8 cellular contexts compared by ENCODE assay signal in the genomic region with DNA sequence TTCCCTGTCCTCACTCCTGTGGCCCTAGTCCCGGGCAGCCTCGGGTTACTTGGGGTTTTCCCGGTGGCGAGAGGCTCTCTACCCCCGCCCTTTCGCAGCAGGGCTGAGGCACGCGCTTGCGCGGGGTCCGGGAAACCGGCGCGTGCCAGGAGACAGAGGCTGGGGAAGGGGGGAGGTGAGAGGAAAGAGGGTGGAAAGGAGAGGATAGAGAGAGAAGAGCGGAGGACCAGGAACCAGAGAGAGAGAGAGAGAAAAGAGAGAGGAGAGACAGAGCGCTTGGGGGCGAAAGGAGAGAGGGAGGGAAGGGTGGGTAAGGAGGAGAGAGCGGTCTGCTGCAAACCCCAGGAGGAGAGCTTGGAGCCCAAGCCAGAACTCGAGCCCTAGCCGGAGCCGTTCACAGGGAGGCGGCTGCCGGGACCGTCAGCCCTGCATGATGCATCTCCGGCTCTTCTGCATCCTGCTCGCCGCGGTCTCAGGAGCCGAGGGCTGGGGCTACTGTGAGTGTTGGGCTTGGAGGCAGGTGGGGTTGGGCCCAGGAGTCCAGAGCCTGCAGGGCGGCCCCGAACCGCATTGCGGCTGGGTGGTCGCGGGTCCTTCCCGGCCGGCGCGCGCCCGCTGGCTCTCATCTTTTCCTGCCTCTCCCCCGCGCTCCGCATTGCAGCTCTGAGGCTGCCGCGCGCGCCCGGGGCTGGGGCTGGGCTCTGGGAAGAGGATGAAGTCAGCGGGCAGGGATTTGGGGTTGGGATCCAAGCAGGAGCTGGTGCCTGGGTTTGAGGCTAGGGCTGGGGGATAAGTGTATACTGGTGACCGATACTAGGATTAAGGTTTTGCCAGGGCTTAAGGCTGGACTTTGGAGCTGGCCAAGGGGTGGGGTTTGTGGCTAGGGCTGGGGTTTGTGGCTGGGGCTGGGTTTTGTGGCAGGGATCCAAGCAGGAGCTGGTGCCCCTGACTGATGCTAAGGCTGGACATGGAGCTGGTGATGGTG. TPM values are rescaled to one million over a fixed set of nuclear protein-coding genes. Genes with fewer than 3 reads are reported as not detected.
DNase-seq lines count a peak whose midpoint lies in the region; ATAC-seq and TF ChIP-seq lines count a peak whose summit lies in the region.

A gene (plus strand): TSS at position 132 of the 985 bp plus-strand sequence. CDS start 299 bp downstream, at position 431.

- H3K4me1 ChIP-seq in left lung: peaks cover 39 to 59% of the 10 kb centered on the region in 2 donors

- peak; percentile 5 for ATAC-seq in left lung
- no peak for ATAC-seq in GM21526 (IDR thresholded peaks at IDR 0.05; ENCODE audit: low FRiP score, unreplicated experiment)
- ATAC-seq in HG03442 (IDR thresholded peaks at IDR 0.05; ENCODE audit: unreplicated experiment): no peak

- peaks cover 49% of the 10 kb centered on the region for H3K4me1 Mint-ChIP-seq in dendritic cell treated with granulocyte-macrophage colony-stimulating factor and Interleukin-4, amounts not matched to agents 40 ng/mL and 50 ng/mL, for 4 days (ENCODE audit: low read depth)

- no peaks in the 10 kb centered on the region for H3K9me3 Mint-ChIP-seq in dendritic cell treated with granulocyte-macrophage colony-stimulating factor and Interleukin-4, amounts not matched to agents 40 ng/mL and 50 ng/mL, for 4 days

- H3K36me3 Mint-ChIP-seq in dendritic cell treated with granulocyte-macrophage colony-stimulating factor and Interleukin-4, amounts not matched to agents 40 ng/mL and 50 ng/mL, for 4 days (ENCODE audit: low read depth): no peaks in the 10 kb centered on the region

- H3K9me3 ChIP-seq in left lung: no peaks in the 10 kb centered on the region

- DNase-seq in DMS53 (lab: John Stamatoyannopoulos, UW) (peak; percentile 89), HT1080 (ENCODE audit: low read depth) (peak; percentile 78), SK-N-DZ (ENCODE audit: low spot score) (peak; percentile 77), left lung (peak; percentile 69 to 84), stromal cell of bone marrow (ENCODE audit: low read depth) (peak; percentile 68)

- peak within 1 kb of the TSS; percentile 60 for H3K27ac Mint-ChIP-seq in dendritic cell treated with granulocyte-macrophage colony-stimulating factor and Interleukin-4, amounts not matched to agents 40 ng/mL and 50 ng/mL, for 4 days

- no peaks in the 10 kb centered on the region for H3K36me3 ChIP-seq in left lung

- intact Hi-C loops in dendritic cell treated with granulocyte-macrophage colony-stimulating factor and Interleukin-4, amounts not matched to agents 40 ng/mL and 50 ng/mL, for 4 days (cut with micrococcal nuclease): no loop called here
- intact Hi-C loops in left lung (cut with DNase I): no loop called here

- H3K27me3 Mint-ChIP-seq in dendritic cell treated with granulocyte-macrophage colony-stimulating factor and Interleukin-4, amounts not matched to agents 40 ng/mL and 50 ng/mL, for 4 days: peaks cover 54% of the 10 kb centered on the region

- no peak for TF ChIP-seq CTCF in left lung (IDR thresholded peaks at IDR 0.05)

- peak within 1 kb of the TSS; percentile 37 to 42 for H3K4me3 ChIP-seq in left lung

- peak within 1 kb of the TSS; percentile 41 to 74 for H3K27ac ChIP-seq in left lung

- H3K27me3 ChIP-seq in left lung: peaks cover 0 to 33% of the 10 kb centered on the region in 2 donors

- H3K4me3 Mint-ChIP-seq in dendritic cell treated with granulocyte-macrophage colony-stimulating factor and Interleukin-4, amounts not matched to agents 40 ng/mL and 50 ng/mL, for 4 days: peak within 1 kb of the TSS; percentile 75

RNA-seq across cellular contexts. Expression of the gene that starts here (rescaled TPM):
- 8.6 and 9.9 TPM in 2 replicates for total RNA-seq in HT1080 (2014; rRNA removed; shearing (Covaris generic))
- 5.0 and 5.5 TPM in 2 replicates for polyA plus RNA-seq in HT1080 (2015; cell fraction: cytosol; rRNA removed)
- polyA plus RNA-seq in HT1080 (2015; cell fraction: nucleus; rRNA removed): 62.2 and 70.5 TPM in 2 replicates
- polyA plus RNA-seq in SK-N-DZ (2014; cell fraction: cytosol; rRNA removed): 7.9 and 10.8 TPM in 2 replicates
- polyA plus RNA-seq in SK-N-DZ (2014; cell fraction: nucleus; rRNA removed): 64.4 and 94.2 TPM in 2 replicates
- total RNA-seq in left lung: 10 to 100 TPM; 11.7 to 15.1 TPM
